Comparison of ENCODE assay signal across 8 cellular contexts in the genomic region with DNA sequence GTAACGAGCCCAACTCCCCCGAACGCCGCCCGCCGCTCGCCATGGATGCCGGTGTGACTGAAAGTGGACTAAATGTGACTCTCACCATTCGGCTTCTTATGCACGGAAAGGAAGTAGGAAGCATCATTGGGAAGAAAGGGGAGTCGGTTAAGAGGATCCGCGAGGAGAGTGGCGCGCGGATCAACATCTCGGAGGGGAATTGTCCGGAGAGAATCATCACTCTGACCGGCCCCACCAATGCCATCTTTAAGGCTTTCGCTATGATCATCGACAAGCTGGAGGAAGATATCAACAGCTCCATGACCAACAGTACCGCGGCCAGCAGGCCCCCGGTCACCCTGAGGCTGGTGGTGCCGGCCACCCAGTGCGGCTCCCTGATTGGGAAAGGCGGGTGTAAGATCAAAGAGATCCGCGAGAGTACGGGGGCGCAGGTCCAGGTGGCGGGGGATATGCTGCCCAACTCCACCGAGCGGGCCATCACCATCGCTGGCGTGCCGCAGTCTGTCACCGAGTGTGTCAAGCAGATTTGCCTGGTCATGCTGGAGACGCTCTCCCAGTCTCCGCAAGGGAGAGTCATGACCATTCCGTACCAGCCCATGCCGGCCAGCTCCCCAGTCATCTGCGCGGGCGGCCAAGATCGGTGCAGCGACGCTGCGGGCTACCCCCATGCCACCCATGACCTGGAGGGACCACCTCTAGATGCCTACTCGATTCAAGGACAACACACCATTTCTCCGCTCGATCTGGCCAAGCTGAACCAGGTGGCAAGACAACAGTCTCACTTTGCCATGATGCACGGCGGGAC. TPM values are rescaled to one million over a fixed set of nuclear protein-coding genes. Genes with fewer than 3 reads are reported as not detected.
DNase-seq lines count a peak whose midpoint lies in the region; ATAC-seq and TF ChIP-seq lines count a peak whose summit lies in the region.

No MANE protein-coding gene starts in this region.

- peak; percentile 28; the same call in 1 of the 2 replicates for TF ChIP-seq CTCF in HFFc6 (IDR thresholded peaks at IDR 0.05)
- TF ChIP-seq CTCF in mammary epithelial cell (conservative IDR thresholded peaks at IDR 0.05 in 1 of 2, IDR thresholded peaks at IDR 0.05 in 1 of 2; ENCODE audit: extremely low read depth in 1 of 2, insufficient read depth in 1 of 2, low read depth in 1 of 2, low read length in 2 of 2), result peak in 1 of 2 donors; percentile 6
- peak; percentile 1 for TF ChIP-seq CTCF in kidney epithelial cell (IDR thresholded peaks at IDR 0.05; ENCODE audit: insufficient read depth, low read length, poor library complexity, severe bottlenecking)

- peak overlapping the region; percentile 98 for H3K9ac ChIP-seq in mammary epithelial cell (ENCODE audit: insufficient read depth, low read length)

- POLR2A ChIA-PET in CD8-positive, alpha-beta memory T cell (lab: Charles Lee), result interaction anchor here (0.6 to 9.1 kb wide), 19 partner anchors 9 to 205 kb away, joined by 3 to 168 read pairs (median 6); a partner anchor contains a TSS

- H3K4me3 Mint-ChIP-seq in CD8-positive, alpha-beta memory T cell, result peak overlapping the region; percentile 94 to 99 (median 96)
- H3K4me3 Mint-ChIP-seq in HFFc6, result peak overlapping the region; percentile 98

- H3K79me2 ChIP-seq in mammary epithelial cell (ENCODE audit: insufficient read depth, low read length), result peaks cover 26% of the 10 kb centered on the region

- no peaks in the 10 kb centered on the region for H4K20me1 ChIP-seq in mammary epithelial cell (ENCODE audit: insufficient read depth, low read length)

- peaks cover 0 to 5% of the 10 kb centered on the region in 2 donors for H3K27me3 Mint-ChIP-seq in CD8-positive, alpha-beta memory T cell
- peaks cover 6% of the 10 kb centered on the region for H3K27me3 Mint-ChIP-seq in HFFc6 (ENCODE audit: insufficient read depth)

- no peaks in the 10 kb centered on the region for H3K9me3 ChIP-seq in CD8-positive, alpha-beta memory T cell (ENCODE audit: low read length)
- H3K9me3 ChIP-seq in mammary epithelial cell (replicated peaks; ENCODE audit: insufficient read depth, low read length), result no peaks in the 10 kb centered on the region

- H3K4me1 ChIP-seq in CD8-positive, alpha-beta memory T cell (ENCODE audit: insufficient read depth, low read length), result peaks cover 64% of the 10 kb centered on the region
- peaks cover 34% of the 10 kb centered on the region for H3K4me1 ChIP-seq in mammary epithelial cell (ENCODE audit: insufficient read depth, low read length)

- peaks cover 0 to 4% (median 4%) of the 10 kb centered on the region in 5 donors for H3K9me3 Mint-ChIP-seq in CD8-positive, alpha-beta memory T cell
- H3K9me3 Mint-ChIP-seq in HFFc6, result no peaks in the 10 kb centered on the region

- dilution Hi-C loops in mammary epithelial cell (cut with HindIII; ENCODE audit: low sequenced_read_pairs), result no loop called here

- no peak for ATAC-seq in GM19324 (IDR thresholded peaks at IDR 0.05; ENCODE audit: low FRiP score, unreplicated experiment)
- ATAC-seq in GM19351 (IDR thresholded peaks at IDR 0.05; ENCODE audit: unreplicated experiment), result no peak

- intact Hi-C loops in mammary epithelial cell (cut with micrococcal nuclease), result loop anchor here (1.0 to 10.0 kb wide), 4 partner anchors 34 to 217 kb away; a partner anchor contains a TSS

- H3K4me1 Mint-ChIP-seq in CD8-positive, alpha-beta memory T cell, result peaks cover 66 to 76% (median 74%) of the 10 kb centered on the region in 3 donors
- H3K4me1 Mint-ChIP-seq in HFFc6 (ENCODE audit: low read depth), result peaks cover 48% of the 10 kb centered on the region

- H3K36me3 ChIP-seq in CD8-positive, alpha-beta memory T cell (ENCODE audit: insufficient read depth, low read length), result no peaks in the 10 kb centered on the region
- H3K36me3 ChIP-seq in mammary epithelial cell (ENCODE audit: insufficient read depth, low read length) (no peaks in the 10 kb centered on the region), kidney epithelial cell (ENCODE audit: control insufficient read depth, insufficient read depth, low read length) (no peaks in the 10 kb centered on the region)

- peak overlapping the region; percentile 80 for H3K27ac ChIP-seq in CD8-positive, alpha-beta memory T cell (ENCODE audit: low read depth, low read length)
- peak overlapping the region; percentile 98 for H3K27ac ChIP-seq in mammary epithelial cell (ENCODE audit: insufficient read depth, low read depth, low read length)

- H3K27me3 ChIP-seq in CD8-positive, alpha-beta memory T cell (ENCODE audit: insufficient read depth, low read length, poor library complexity, severe bottlenecking), result no peaks in the 10 kb centered on the region
- H3K27me3 ChIP-seq in mammary epithelial cell (ENCODE audit: insufficient read depth, low read length) (no peaks in the 10 kb centered on the region), kidney epithelial cell (ENCODE audit: control insufficient read depth, insufficient read depth, low read length) (no peaks in the 10 kb centered on the region)

- CTCF ChIA-PET in CD8-positive, alpha-beta memory T cell (lab: Charles Lee), result interaction anchor here (1.3 to 11.8 kb wide), 8 partner anchors 15 to 54 kb away, joined by 4 to 105 read pairs (median 36); no protein-coding TSS in a partner anchor
- CTCF ChIA-PET in mammary epithelial cell (lab: Charles Lee; ENCODE audit: low non-redundant PET), result no interaction called here

- peak overlapping the region; percentile 74 for H3K4me2 ChIP-seq in mammary epithelial cell (ENCODE audit: insufficient read depth, low read depth, low read length)

- DNase-seq in CD8-positive, alpha-beta memory T cell, result peak in 2 of 5 donors; percentile 24 to 61
- DNase-seq in HFFc6 (peak; percentile 44), T-helper 2 cell (peak in 3 of 5 experiments; percentile 11 to 62 (median 35)), mammary epithelial cell (peak; percentile 65), kidney epithelial cell (ENCODE audit: low read depth) (no peak)
- DNase-seq in stimulated activated CD4-positive, alpha-beta T cell treated with anti-CD3 and anti-CD28 coated beads, Interleukin-12 subunit alpha, Interleukin-12 subunit beta, amount 100 ng/mL, for 24 hours (ENCODE audit: low read depth in 2 of 2), result peak; percentile 38 to 46

- WGBS in mammary epithelial cell (ENCODE audit: low coverage, missing lambda C conversion rate), result under 1% methylated on average over 43 of the region's 54 CpGs

- peak overlapping the region; percentile 95 for H3K4me3 ChIP-seq in CD8-positive, alpha-beta memory T cell (ENCODE audit: low read length)
- H3K4me3 ChIP-seq in mammary epithelial cell (replicated peaks in 1 of 3; ENCODE audit: insufficient read depth in 1 of 3, low read depth in 2 of 3, low read length in 3 of 3), result peak overlapping the region; percentile 85 to 96 (median 86)
- H3K4me3 ChIP-seq in kidney epithelial cell (ENCODE audit: low read depth, low read length), result peak overlapping the region; percentile 94

- H3K27ac Mint-ChIP-seq in CD8-positive, alpha-beta memory T cell, result peak overlapping the region; percentile 91 to 100 (median 98)
- peak overlapping the region; percentile 100 for H3K27ac Mint-ChIP-seq in HFFc6

- H3K36me3 Mint-ChIP-seq in CD8-positive, alpha-beta memory T cell, result peaks cover 22 to 55% (median 25%) of the 10 kb centered on the region in 3 donors
- H3K36me3 Mint-ChIP-seq in HFFc6 (ENCODE audit: low read depth), result peaks cover 48% of the 10 kb centered on the region

- BruUV-seq in mammary epithelial cell (replicated peaks; lab: Mats Ljungman, UMichigan), result TSS peak; percentile 63

- in situ Hi-C loops in mammary epithelial cell (cut with MboI; ENCODE audit: low sequenced_read_pairs in 2 of 2), result loop anchor here in 1 of 2 donors (5.0 kb wide), 1 partner anchor 54 kb away; no protein-coding TSS in a partner anchor

- H2AFZ ChIP-seq in mammary epithelial cell (ENCODE audit: low read depth, low read length), result peak overlapping the region; percentile 53

RNA-seq across cellular contexts. Expression of a gene that starts 0.6 kb away (rescaled TPM):
- total RNA-seq in CD8-positive, alpha-beta memory T cell, result 100 to 1,000 TPM; 428 to 434 TPM
- 161 TPM for polyA plus RNA-seq in CD8-positive, alpha-beta memory T cell
- total RNA-seq in HFFc6 (2021; fragmentation: NEBNext Ultra II Directional; extraction: Animal tissue kit (Norgen Biotek cat#: 25700)), result 100 to 1,000 TPM; 293 to 369 (median 361) TPM
- total RNA-seq in mammary epithelial cell, result 100 to 1,000 TPM in 1 of 2 donors, 10 to 100 TPM in 1; 47.2 to 258 TPM
- 128 TPM for polyA plus RNA-seq in mammary epithelial cell
- 119 TPM for polyA minus RNA-seq in mammary epithelial cell
- 144 and 150 TPM in 2 replicates for total RNA-seq in kidney epithelial cell
